8 cellular contexts compared by ENCODE assay signal in the genomic region with DNA sequence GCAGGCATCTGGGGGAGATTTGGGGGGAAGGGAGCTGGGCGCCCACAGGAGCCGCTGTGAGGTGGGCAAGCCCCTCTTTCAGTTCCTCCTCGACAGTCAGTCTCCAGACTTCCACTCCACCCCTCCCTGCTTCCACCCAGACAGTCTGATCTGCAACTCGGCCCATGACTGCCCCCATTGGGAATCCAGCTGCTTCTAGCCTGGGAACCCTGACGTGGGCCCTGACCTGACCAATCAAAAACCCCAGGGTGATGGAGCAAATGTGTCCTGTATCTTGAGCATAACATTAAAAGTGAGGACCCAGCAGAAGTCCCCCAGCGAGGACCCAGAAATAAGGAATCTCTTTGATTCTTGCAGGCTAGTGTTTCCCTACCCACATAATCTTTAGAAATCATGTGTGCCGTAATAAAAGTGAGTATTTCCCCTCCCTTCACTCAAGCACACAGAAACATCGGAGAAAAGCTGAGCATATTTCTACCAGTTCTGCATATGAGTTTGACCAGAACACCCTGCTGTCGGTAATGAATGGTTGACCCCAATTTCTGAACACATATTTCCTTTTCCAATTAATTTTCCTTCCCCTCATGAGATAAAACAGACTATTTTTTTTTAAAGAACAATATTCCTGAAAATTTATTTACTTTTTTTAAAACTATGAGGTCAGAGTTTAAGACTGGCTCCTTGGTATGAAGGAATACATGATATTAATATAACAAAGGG. TPM values are rescaled to one million over a fixed set of nuclear protein-coding genes. Genes with fewer than 3 reads are reported as not detected.
DNase-seq lines count a peak whose midpoint lies in the region; ATAC-seq and TF ChIP-seq lines count a peak whose summit lies in the region.

No MANE protein-coding gene starts in this region.

- peaks cover 4% of the 10 kb centered on the region for H3K9me3 Mint-ChIP-seq in type B pancreatic cell

- DNase-seq in GM13976 (ENCODE audit: low spot score): peak; percentile 83
- DNase-seq in left cardiac atrium: peak; percentile 77
- no peak for DNase-seq in type B pancreatic cell (ENCODE audit: extremely low spot score, unreplicated experiment)
- no peak for DNase-seq in middle frontal gyrus (ENCODE audit: extremely low spot score, low spot score)
- no peak for DNase-seq in pons (ENCODE audit: low spot score)

- in situ Hi-C loops in GM13976 (cut with MboI; ENCODE audit: low sequenced_read_pairs, unreplicated experiment): no loop called here

- H3K36me3 Mint-ChIP-seq in type B pancreatic cell: peaks cover 35% of the 10 kb centered on the region

- intact Hi-C loops in left cardiac atrium (cut with DNase I): loop anchor here in 1 of 2 donors (10.0 kb wide), 2 partner anchors 186 to 286 kb away; a partner anchor contains a TSS

- H3K4me1 Mint-ChIP-seq in type B pancreatic cell (ENCODE audit: unreplicated experiment): peaks cover 36% of the 10 kb centered on the region

- H3K4me3 Mint-ChIP-seq in type B pancreatic cell: no peak overlapping the region

- TF ChIP-seq CTCF in GM13976 (IDR thresholded peaks at IDR 0.05; ENCODE audit: borderline replicate concordance, control extremely low read depth, extremely low read depth, insufficient read depth, missing control alignments) (peak; percentile 27), type B pancreatic cell (conservative IDR thresholded peaks at IDR 0.05) (no peak)

- H3K27me3 Mint-ChIP-seq in type B pancreatic cell: no peaks in the 10 kb centered on the region

- peak overlapping the region; percentile 49 for H3K27ac Mint-ChIP-seq in type B pancreatic cell

- ATAC-seq in HG02840 (IDR thresholded peaks at IDR 0.05; ENCODE audit: low FRiP score, unreplicated experiment) (peak; percentile 52), SK-N-SH treated with all-trans-retinoic acid at 6 μM for 48 hours (peak; percentile 87), left cardiac atrium (peak; percentile 38 to 56), HG03565 (IDR thresholded peaks at IDR 0.05; ENCODE audit: unreplicated experiment) (no peak)

TF ChIP-seq in SK-N-SH treated with all-trans-retinoic acid at 6 μM for 48 hours, 23 proteins besides CTCF, POLR2A, EP300 and RAD21:
- 0 out of 2 replicates have a peak, but pooled peaks have one; percentile 18 for TF ChIP-seq ZNF70 (CRISPR knock-in tag; IDR thresholded peaks at IDR 0.05)
- peak; percentile 89 for TF ChIP-seq TCF4 (CRISPR knock-in tag; IDR thresholded peaks at IDR 0.05; ENCODE audit: borderline replicate concordance)
- TF ChIP-seq, protein P1, sequence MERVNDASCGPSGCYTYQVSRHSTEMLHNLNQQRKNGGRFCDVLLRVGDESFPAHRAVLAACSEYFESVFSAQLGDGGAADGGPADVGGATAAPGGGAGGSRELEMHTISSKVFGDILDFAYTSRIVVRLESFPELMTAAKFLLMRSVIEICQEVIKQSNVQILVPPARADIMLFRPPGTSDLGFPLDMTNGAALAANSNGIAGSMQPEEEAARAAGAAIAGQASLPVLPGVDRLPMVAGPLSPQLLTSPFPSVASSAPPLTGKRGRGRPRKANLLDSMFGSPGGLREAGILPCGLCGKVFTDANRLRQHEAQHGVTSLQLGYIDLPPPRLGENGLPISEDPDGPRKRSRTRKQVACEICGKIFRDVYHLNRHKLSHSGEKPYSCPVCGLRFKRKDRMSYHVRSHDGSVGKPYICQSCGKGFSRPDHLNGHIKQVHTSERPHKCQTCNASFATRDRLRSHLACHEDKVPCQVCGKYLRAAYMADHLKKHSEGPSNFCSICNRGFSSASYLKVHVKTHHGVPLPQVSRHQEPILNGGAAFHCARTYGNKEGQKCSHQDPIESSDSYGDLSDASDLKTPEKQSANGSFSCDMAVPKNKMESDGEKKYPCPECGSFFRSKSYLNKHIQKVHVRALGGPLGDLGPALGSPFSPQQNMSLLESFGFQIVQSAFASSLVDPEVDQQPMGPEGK (CRISPR knock-in tag; IDR thresholded peaks at IDR 0.05; ENCODE audit: borderline replicate concordance): peak; percentile 50; the same call in 1 of the 2 replicates
- peak; percentile 68 for TF ChIP-seq ZC3H10 (CRISPR knock-in tag; IDR thresholded peaks at IDR 0.05)
- TF ChIP-seq ESRRG (CRISPR knock-in tag; IDR thresholded peaks at IDR 0.05): no peak
- TF ChIP-seq SNAI2 (CRISPR knock-in tag; IDR thresholded peaks at IDR 0.05): peak; percentile 36; the same call in 1 of the 2 replicates
- 0 out of 2 replicates have a peak, but pooled peaks have one; percentile 73 for TF ChIP-seq CSDC2 (CRISPR knock-in tag; IDR thresholded peaks at IDR 0.05)
- TF ChIP-seq BACH2 (CRISPR knock-in tag; IDR thresholded peaks at IDR 0.05; ENCODE audit: borderline replicate concordance): no peak
- TF ChIP-seq RARB (CRISPR knock-in tag; IDR thresholded peaks at IDR 0.05): no peak
- TF ChIP-seq ISL1 (CRISPR knock-in tag; IDR thresholded peaks at IDR 0.05): peak; percentile 76
- TF ChIP-seq OSR1 (CRISPR knock-in tag; IDR thresholded peaks at IDR 0.05): no peak
- no peak for TF ChIP-seq PPARA (CRISPR knock-in tag; IDR thresholded peaks at IDR 0.05; ENCODE audit: borderline replicate concordance)
- TF ChIP-seq, protein P2, sequence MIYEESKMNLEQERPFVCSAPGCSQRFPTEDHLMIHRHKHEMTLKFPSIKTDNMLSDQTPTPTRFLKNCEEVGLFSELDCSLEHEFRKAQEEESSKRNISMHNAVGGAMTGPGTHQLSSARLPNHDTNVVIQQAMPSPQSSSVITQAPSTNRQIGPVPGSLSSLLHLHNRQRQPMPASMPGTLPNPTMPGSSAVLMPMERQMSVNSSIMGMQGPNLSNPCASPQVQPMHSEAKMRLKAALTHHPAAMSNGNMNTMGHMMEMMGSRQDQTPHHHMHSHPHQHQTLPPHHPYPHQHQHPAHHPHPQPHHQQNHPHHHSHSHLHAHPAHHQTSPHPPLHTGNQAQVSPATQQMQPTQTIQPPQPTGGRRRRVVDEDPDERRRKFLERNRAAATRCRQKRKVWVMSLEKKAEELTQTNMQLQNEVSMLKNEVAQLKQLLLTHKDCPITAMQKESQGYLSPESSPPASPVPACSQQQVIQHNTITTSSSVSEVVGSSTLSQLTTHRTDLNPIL (CRISPR knock-in tag; IDR thresholded peaks at IDR 0.05; ENCODE audit: low read depth): peak; percentile 54
- TF ChIP-seq ZNF8 (CRISPR knock-in tag; IDR thresholded peaks at IDR 0.05): no peak
- no peak for TF ChIP-seq ZFP30 (CRISPR knock-in tag; IDR thresholded peaks at IDR 0.05)
- TF ChIP-seq ZFP3 (CRISPR knock-in tag; IDR thresholded peaks at IDR 0.05): peak; percentile 71

RNA-seq across cellular contexts. Expression of a gene that starts 6.4 kb away (rescaled TPM):
- total RNA-seq in left cardiac atrium (10 to 100 TPM; 30.4 to 46.0 TPM), type B pancreatic cell (ENCODE audit: low replicate concordance) (32.2 and 33.7 TPM in 2 replicates)

RNA-seq across cellular contexts. Expression of a gene that starts 28.9 kb away (rescaled TPM):
- not detected for total RNA-seq in left cardiac atrium
- not detected in 2 replicates for total RNA-seq in type B pancreatic cell (ENCODE audit: low replicate concordance)

Comparison
In these comparisons a context has a peak if more than half of its experiments do, and no peak if none do; other contexts are left out.
1. DNase-seq: peak in GM13976 (single experiment) and left cardiac atrium (single experiment); none in type B pancreatic cell (single experiment), middle frontal gyrus (single experiment) and pons (single experiment).